15 cellular contexts compared by ENCODE assay signal in genomic region chr6:77313595-77313994, GRCh38.
DNase-seq lines count a peak whose midpoint lies in the region; ATAC-seq and TF ChIP-seq lines count a peak whose summit lies in the region.
"Had no signal": no experiment of that assay in that cellular context is flagged by ENCODE, and none has a peak within 500 bp of the region (broad histone marks: within the 10 kb centered on the region; RNA-seq: fewer than 3 reads in every experiment).

No MANE protein-coding gene starts in this region.

- no TSS peak for BruUV-seq in HCT116 (replicated peaks; lab: Mats Ljungman, UMichigan)

- RAD21 ChIA-PET in HCT116 (lab: Charles Lee; ENCODE audit: low non-redundant PET in 1 of 2, low total read pairs in 2 of 2, uncharacterized antibody in 2 of 2, unreplicated experiment in 2 of 2) = no interaction called here

- no peaks in the 10 kb centered on the region for H3K27me3 ChIP-seq in SK-N-SH (ENCODE audit: insufficient read depth)
- no peaks in the 10 kb centered on the region for H3K27me3 ChIP-seq in HCT116 (ENCODE audit: insufficient read depth, low read length)
- H3K27me3 ChIP-seq: BLaER1 had no signal

- ATAC-seq in SK-N-SH treated with all-trans-retinoic acid at 6 μM for 48 hours (no peak), HCT116 (no peak), GM18861 (IDR thresholded peaks at IDR 0.05; ENCODE audit: unreplicated experiment) (no peak)
- ATAC-seq: K562 had no signal

- POLR2A ChIA-PET in SK-N-SH (lab: Yijun Ruan, JAX) = no interaction called here
- POLR2A ChIA-PET in HCT116 (lab: Charles Lee) = no interaction called here

- H3K9me2 ChIP-seq in SK-N-SH = no peaks in the 10 kb centered on the region
- H3K9me2 ChIP-seq in HCT116 (ENCODE audit: insufficient read depth) = 0 out of 2 replicates have a peak, but pooled peaks cover 4% of the 10 kb centered on the region

- H3K4me2 ChIP-seq in SK-N-SH (no peak overlapping the region), HCT116 (ENCODE audit: low read length) (no peak overlapping the region)
- H3K4me2 ChIP-seq: BLaER1 had no signal

- TF ChIP-seq CTCF in SK-N-SH (IDR thresholded peaks at IDR 0.05) = no peak
- TF ChIP-seq CTCF in HCT116 (IDR thresholded peaks at IDR 0.05 in 2 of 3, conservative IDR thresholded peaks at IDR 0.05 in 1 of 3; ENCODE audit: borderline replicate concordance in 1 of 3, insufficient read depth in 1 of 3, low read depth in 2 of 3, low read length in 2 of 3) = no peak
- TF ChIP-seq CTCF in GM10266 (IDR thresholded peaks at IDR 0.05; ENCODE audit: control insufficient read depth, insufficient read depth, low read depth, missing control alignments) = no peak

- intact Hi-C loops in HCT116 (cut with micrococcal nuclease) = no loop called here

- no peak for TF ChIP-seq RAD21 in SK-N-SH (IDR thresholded peaks at IDR 0.05; ENCODE audit: low read length)
- TF ChIP-seq RAD21 in HCT116 (IDR thresholded peaks at IDR 0.05; ENCODE audit: low read depth) = no peak

- H3K9ac ChIP-seq in SK-N-SH (no peak overlapping the region), HCT116 (ENCODE audit: low read length) (no peak overlapping the region)
- H3K9ac ChIP-seq: BLaER1, GM23248 had no signal

- no peak for TF ChIP-seq EP300 in SK-N-SH (IDR thresholded peaks at IDR 0.05; ENCODE audit: borderline replicate concordance in 1 of 2, low read depth in 1 of 2, low read length in 1 of 2)

- no peak for TF ChIP-seq POLR2A in HCT116 (IDR thresholded peaks at IDR 0.05; ENCODE audit: borderline replicate concordance, extremely low read depth, insufficient read depth, insufficient read length)

- CTCF ChIA-PET in SK-N-SH (lab: Yijun Ruan, JAX) = no interaction called here
- CTCF ChIA-PET in HCT116 (lab: Charles Lee) = no interaction called here

- no peaks in the 10 kb centered on the region for H3K9me3 ChIP-seq in SK-N-SH
- H3K9me3 ChIP-seq in HCT116 (ENCODE audit: control insufficient read depth in 1 of 2, insufficient read depth in 1 of 2, low read depth in 1 of 2, low read length in 2 of 2) = no peaks in the 10 kb centered on the region
- H3K9me3 ChIP-seq: BLaER1 had no signal

- H3K4me1 ChIP-seq in SK-N-SH (ENCODE audit: control insufficient read depth in 1 of 2, insufficient read depth in 2 of 2, low read depth in 1 of 2, low read length in 1 of 2) (no peaks in the 10 kb centered on the region), HCT116 (ENCODE audit: control insufficient read depth in 1 of 2, insufficient read depth in 2 of 2, low read length in 2 of 2) (no peaks in the 10 kb centered on the region)
- H3K4me1 ChIP-seq: BLaER1 had no signal

- no peak for DNase-seq in SK-N-SH
- no peak for DNase-seq in HCT116 (ENCODE audit: low read depth, low spot score)
- DNase-seq in kidney glomerular epithelial cell (lab: John Stamatoyannopoulos, UW) = peak; percentile 1
- DNase-seq in GM10266 (ENCODE audit: extremely low spot score) = no peak
- DNase-seq: CD4-positive, alpha-beta memory T cell; DMS79 treated with DMSO at 0.1 percent for 48 hours; GF-D8; GM23248; HCEC 1CT had no signal

- WGBS in SK-N-SH (ENCODE audit: low lambda C conversion rate) = 13% methylated on average over 1 of the region's 1 CpG

- no peak overlapping the region for H3K4me3 ChIP-seq in SK-N-SH (ENCODE audit: low read depth in 2 of 2, low read length in 1 of 2)
- no peak overlapping the region for H3K4me3 ChIP-seq in HCT116 (replicated peaks in 1 of 2; ENCODE audit: low read depth in 1 of 2, low read length in 2 of 2)
- H3K4me3 ChIP-seq: BLaER1, GM23248, K562 had no signal

- H3K27ac ChIP-seq in SK-N-SH (ENCODE audit: low read depth in 2 of 2, low read length in 1 of 2) = no peak overlapping the region
- no peak overlapping the region for H3K27ac ChIP-seq in HCT116 (ENCODE audit: low read depth, low read length)
- H3K27ac ChIP-seq: 22Rv1, BLaER1, GM23248 had no signal

- H3K36me3 ChIP-seq in SK-N-SH (replicated peaks in 1 of 2; ENCODE audit: control insufficient read depth in 1 of 2, insufficient read depth in 2 of 2, low read length in 1 of 2) (peaks cover 0 to 6% of the 10 kb centered on the region in 2 experiments), HCT116 (ENCODE audit: control insufficient read depth in 1 of 2, insufficient read depth in 2 of 2, low read length in 2 of 2) (no peaks in the 10 kb centered on the region)
- H3K36me3 ChIP-seq: BLaER1 had no signal

- H2AFZ ChIP-seq in SK-N-SH (ENCODE audit: low read depth) (no peak overlapping the region), HCT116 (ENCODE audit: low read depth, low read length, poor library complexity, severe bottlenecking) (no peak overlapping the region)
- H2AFZ ChIP-seq: GM23248 had no signal

- H3K79me2 ChIP-seq in SK-N-SH (ENCODE audit: insufficient read depth) (no peaks in the 10 kb centered on the region), HCT116 (ENCODE audit: insufficient read depth, low read length) (no peaks in the 10 kb centered on the region)

- H3F3A ChIP-seq in SK-N-SH (replicated peaks; ENCODE audit: insufficient read depth) = no peaks in the 10 kb centered on the region

- no peaks in the 10 kb centered on the region for H4K20me1 ChIP-seq in SK-N-SH (ENCODE audit: insufficient read depth)
- H4K20me1 ChIP-seq in HCT116 (ENCODE audit: insufficient read depth) = no peaks in the 10 kb centered on the region
- H4K20me1 ChIP-seq: BLaER1 had no signal

TF ChIP-seq in SK-N-SH treated with all-trans-retinoic acid at 6 μM for 48 hours, 23 proteins besides CTCF, POLR2A, EP300 and RAD21 (continues in another document):
- TF ChIP-seq CREB5 (CRISPR knock-in tag; IDR thresholded peaks at IDR 0.05; ENCODE audit: low read depth) (no peak), OSR1 (CRISPR knock-in tag; IDR thresholded peaks at IDR 0.05) (no peak), ESRRG (CRISPR knock-in tag; IDR thresholded peaks at IDR 0.05) (no peak), CSDC2 (CRISPR knock-in tag; IDR thresholded peaks at IDR 0.05) (no peak), ZC3H10 (CRISPR knock-in tag; IDR thresholded peaks at IDR 0.05) (no peak), ISL1 (CRISPR knock-in tag; IDR thresholded peaks at IDR 0.05) (no peak), ZNF70 (CRISPR knock-in tag; IDR thresholded peaks at IDR 0.05) (no peak), ZFP30 (CRISPR knock-in tag; IDR thresholded peaks at IDR 0.05) (no peak)

TF ChIP-seq in HCT116, 20 proteins besides CTCF, POLR2A, EP300 and RAD21 (continues in another document):
- TF ChIP-seq SP1 (IDR thresholded peaks at IDR 0.05; ENCODE audit: low read depth) (no peak), REST (IDR thresholded peaks at IDR 0.05; ENCODE audit: low read depth) (peak; percentile 48), EGR1 (IDR thresholded peaks at IDR 0.05; ENCODE audit: low read depth) (no peak), FOSL1 (IDR thresholded peaks at IDR 0.05; ENCODE audit: low read depth) (no peak)

TF ChIP-seq in PFSK-1, 5 proteins besides CTCF, POLR2A, EP300 and RAD21:
- TF ChIP-seq REST (IDR thresholded peaks at IDR 0.05; ENCODE audit: insufficient read depth in 1 of 2, low read depth in 2 of 2, low read length in 2 of 2) = peak; percentile 26 to 79; a peak in 2 of 4 replicates
- TF ChIP-seq TAF1 (IDR thresholded peaks at IDR 0.05; ENCODE audit: borderline replicate concordance, insufficient read depth, low read length) = no peak
